Comparison of ENCODE assay signal across 18 cellular contexts in the genomic region with DNA sequence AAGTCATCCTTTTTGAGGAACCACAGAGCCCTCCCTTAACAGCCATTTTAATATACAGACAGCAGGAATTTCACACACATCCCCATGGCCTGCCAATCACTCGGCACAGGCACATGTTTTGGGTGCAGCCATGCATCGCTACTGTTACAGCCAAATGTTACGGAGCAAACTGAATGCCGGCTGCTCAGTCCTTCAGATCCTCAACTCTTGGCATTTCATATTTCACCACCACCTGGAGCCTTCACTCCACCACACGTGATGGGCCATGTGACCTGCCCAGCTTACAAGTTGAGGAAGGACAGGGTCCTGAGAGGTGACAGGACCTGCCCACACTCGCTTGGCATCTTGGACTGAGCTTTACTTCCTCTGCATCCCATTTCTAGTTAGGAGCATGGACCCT.
"Had no signal": no experiment of that assay in that cellular context is flagged by ENCODE, and none has a peak within 500 bp of the region (broad histone marks: within the 10 kb centered on the region; RNA-seq: fewer than 3 reads in every experiment).

No MANE protein-coding gene starts in this region.

- H3K36me3 Mint-ChIP-seq: WTC11 had no signal

- H3K27ac ChIP-seq: body of pancreas, neural progenitor cell, right atrium auricular region, tibial nerve, uterus had no signal

- H3K4me3 Mint-ChIP-seq: activated CD8-positive, alpha-beta T cell treated with anti-CD3 and anti-CD28 coated beads, Interleukin-2, amount 10 ng/mL, durations not matched to agents 7 days and 5 days; effector memory CD8-positive, alpha-beta T cell; immature natural killer cell; memory B cell; neural progenitor cell; stimulated activated naive CD8-positive, alpha-beta T cell treated with anti-CD3 and anti-CD28 coated beads, Interleukin-15, Interleukin-2, amounts not matched to agents 100 ng/mL and 50 ng/mL, for 24 hours; WTC11 had no signal

- H3K9ac ChIP-seq: neural progenitor cell had no signal

- H3K36me3 ChIP-seq: neural progenitor cell, right atrium auricular region, uterus had no signal

- H3K27me3 ChIP-seq: body of pancreas, neural progenitor cell, right atrium auricular region, tibial nerve, uterus had no signal

- H3K27ac Mint-ChIP-seq: activated CD8-positive, alpha-beta T cell treated with anti-CD3 and anti-CD28 coated beads, Interleukin-2, amount 10 ng/mL, durations not matched to agents 7 days and 5 days; memory B cell; neural progenitor cell; progenitor cell of endocrine pancreas; WTC11 had no signal

- DNase-seq: activated CD4-positive, alpha-beta T cell treated with anti-CD3 and anti-CD28 coated beads for 48 hours; activated CD8-positive, alpha-beta T cell treated with anti-CD3 and anti-CD28 coated beads, Interleukin-2, amount 10 ng/mL, durations not matched to agents 7 days and 5 days; activated naive CD4-positive, alpha-beta T cell; body of pancreas; caudate nucleus; effector memory CD8-positive, alpha-beta T cell; immature natural killer cell; kidney glomerular epithelial cell; stimulated activated CD4-positive, alpha-beta T cell treated with anti-CD3 and anti-CD28 coated beads, Interleukin-2, amount 100 ng/mL, for 24 hours; SW 1271; uterus had no signal

- H3K4me1 ChIP-seq: body of pancreas, uterus had no signal

- H3K27me3 Mint-ChIP-seq: effector memory CD8-positive, alpha-beta T cell; memory B cell; stimulated activated naive CD8-positive, alpha-beta T cell treated with anti-CD3 and anti-CD28 coated beads, Interleukin-15, Interleukin-2, amounts not matched to agents 100 ng/mL and 50 ng/mL, for 24 hours had no signal

- ATAC-seq: activated CD8-positive, alpha-beta T cell treated with anti-CD3 and anti-CD28 coated beads, Interleukin-2, amount 10 ng/mL, durations not matched to agents 7 days and 5 days; body of pancreas; effector memory CD8-positive, alpha-beta T cell; WTC11 had no signal

- H3K4me2 ChIP-seq: neural progenitor cell had no signal

- H3K9me3 ChIP-seq: body of pancreas, right atrium auricular region, uterus had no signal

- H3K9me3 Mint-ChIP-seq: effector memory CD8-positive, alpha-beta T cell; immature natural killer cell; memory B cell; neural progenitor cell; stimulated activated naive CD8-positive, alpha-beta T cell treated with anti-CD3 and anti-CD28 coated beads, Interleukin-15, Interleukin-2, amounts not matched to agents 100 ng/mL and 50 ng/mL, for 24 hours; WTC11 had no signal

- H3K4me3 ChIP-seq: body of pancreas, neural progenitor cell, right atrium auricular region, tibial nerve, uterus had no signal

- H2AFZ ChIP-seq: neural progenitor cell had no signal
